1 cellular context compared by ENCODE assay signal in genomic region chr10:71585579-71586092, GRCh38.
TF ChIP-seq lines count a peak whose summit lies in the region.

No MANE protein-coding gene starts in this region.

TF ChIP-seq in HEK293, 187 proteins besides CTCF, POLR2A, EP300 and RAD21 (continued from another document):
- no peak for TF ChIP-seq ZNF792 (tag by site-specific recombination; IDR thresholded peaks at IDR 0.05)
